Comparison of ENCODE assay signal across 1 cellular context in genomic region chr2:11506611-11506969, GRCh38.
TF ChIP-seq lines count a peak whose summit lies in the region.

No MANE protein-coding gene starts in this region.

TF ChIP-seq in HepG2, 621 proteins besides CTCF, POLR2A, EP300 and RAD21 (continued from another document and continues in another):
- TF ChIP-seq, protein P1, sequence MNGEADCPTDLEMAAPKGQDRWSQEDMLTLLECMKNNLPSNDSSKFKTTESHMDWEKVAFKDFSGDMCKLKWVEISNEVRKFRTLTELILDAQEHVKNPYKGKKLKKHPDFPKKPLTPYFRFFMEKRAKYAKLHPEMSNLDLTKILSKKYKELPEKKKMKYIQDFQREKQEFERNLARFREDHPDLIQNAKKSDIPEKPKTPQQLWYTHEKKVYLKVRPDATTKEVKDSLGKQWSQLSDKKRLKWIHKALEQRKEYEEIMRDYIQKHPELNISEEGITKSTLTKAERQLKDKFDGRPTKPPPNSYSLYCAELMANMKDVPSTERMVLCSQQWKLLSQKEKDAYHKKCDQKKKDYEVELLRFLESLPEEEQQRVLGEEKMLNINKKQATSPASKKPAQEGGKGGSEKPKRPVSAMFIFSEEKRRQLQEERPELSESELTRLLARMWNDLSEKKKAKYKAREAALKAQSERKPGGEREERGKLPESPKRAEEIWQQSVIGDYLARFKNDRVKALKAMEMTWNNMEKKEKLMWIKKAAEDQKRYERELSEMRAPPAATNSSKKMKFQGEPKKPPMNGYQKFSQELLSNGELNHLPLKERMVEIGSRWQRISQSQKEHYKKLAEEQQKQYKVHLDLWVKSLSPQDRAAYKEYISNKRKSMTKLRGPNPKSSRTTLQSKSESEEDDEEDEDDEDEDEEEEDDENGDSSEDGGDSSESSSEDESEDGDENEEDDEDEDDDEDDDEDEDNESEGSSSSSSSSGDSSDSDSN (CRISPR knock-in tag; IDR thresholded peaks at IDR 0.05): peak; percentile 8; the same call in 1 of the 2 replicates
- TF ChIP-seq, protein P2, sequence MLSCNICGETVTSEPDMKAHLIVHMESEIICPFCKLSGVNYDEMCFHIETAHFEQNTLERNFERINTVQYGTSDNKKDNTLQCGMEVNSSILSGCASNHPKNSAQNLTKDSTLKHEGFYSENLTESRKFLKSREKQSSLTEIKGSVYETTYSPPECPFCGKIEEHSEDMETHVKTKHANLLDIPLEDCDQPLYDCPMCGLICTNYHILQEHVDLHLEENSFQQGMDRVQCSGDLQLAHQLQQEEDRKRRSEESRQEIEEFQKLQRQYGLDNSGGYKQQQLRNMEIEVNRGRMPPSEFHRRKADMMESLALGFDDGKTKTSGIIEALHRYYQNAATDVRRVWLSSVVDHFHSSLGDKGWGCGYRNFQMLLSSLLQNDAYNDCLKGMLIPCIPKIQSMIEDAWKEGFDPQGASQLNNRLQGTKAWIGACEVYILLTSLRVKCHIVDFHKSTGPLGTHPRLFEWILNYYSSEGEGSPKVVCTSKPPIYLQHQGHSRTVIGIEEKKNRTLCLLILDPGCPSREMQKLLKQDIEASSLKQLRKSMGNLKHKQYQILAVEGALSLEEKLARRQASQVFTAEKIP (CRISPR knock-in tag; IDR thresholded peaks at IDR 0.05; ENCODE audit: borderline replicate concordance): no peak
- TF ChIP-seq RERE (CRISPR knock-in tag; IDR thresholded peaks at IDR 0.05; ENCODE audit: low read depth) (no peak), HIC2 (CRISPR knock-in tag; IDR thresholded peaks at IDR 0.05; ENCODE audit: low read depth) (no peak), KDM1A (CRISPR knock-in tag; IDR thresholded peaks at IDR 0.05) (peak; percentile 61; the same call in 1 of the 2 replicates), ZNF574 (CRISPR knock-in tag; IDR thresholded peaks at IDR 0.05) (no peak; the same call in none of the 2 replicates), ZNF296 (CRISPR knock-in tag; conservative IDR thresholded peaks at IDR 0.05) (no peak), ZIK1 (CRISPR knock-in tag; IDR thresholded peaks at IDR 0.05; ENCODE audit: borderline replicate concordance, low read depth) (no peak), SMARCC2 (IDR thresholded peaks at IDR 0.05) (no peak), U2AF2 (IDR thresholded peaks at IDR 0.05; ENCODE audit: low read depth, low read length) (no peak), ZNF724P (CRISPR knock-in tag; IDR thresholded peaks at IDR 0.05; ENCODE audit: borderline replicate concordance) (no peak; the same call in 1 of the 2 replicates), GFI1 (CRISPR knock-in tag; IDR thresholded peaks at IDR 0.05; ENCODE audit: borderline replicate concordance) (no peak), ZSCAN21 (CRISPR knock-in tag; IDR thresholded peaks at IDR 0.05; ENCODE audit: borderline replicate concordance) (no peak; the same call in 1 of the 2 replicates), CAMTA2 (CRISPR knock-in tag; IDR thresholded peaks at IDR 0.05; ENCODE audit: borderline replicate concordance) (no peak), IRF2 (CRISPR knock-in tag; IDR thresholded peaks at IDR 0.05) (peak; percentile 32; the same call in 1 of the 2 replicates), ZNF567 (CRISPR knock-in tag; IDR thresholded peaks at IDR 0.05; ENCODE audit: borderline replicate concordance) (no peak), AHDC1 (CRISPR knock-in tag; IDR thresholded peaks at IDR 0.05; ENCODE audit: borderline replicate concordance) (0 out of 2 replicates have a peak, but pooled peaks have one; percentile 5), E2F1 (CRISPR knock-in tag; IDR thresholded peaks at IDR 0.05) (no peak), ZNF234 (CRISPR knock-in tag; conservative IDR thresholded peaks at IDR 0.05) (no peak), ZNF180 (CRISPR knock-in tag; IDR thresholded peaks at IDR 0.05; ENCODE audit: borderline replicate concordance, low read depth) (no peak), ZNF274 (CRISPR knock-in tag; IDR thresholded peaks at IDR 0.05) (no peak), ZNF546 (CRISPR knock-in tag; conservative IDR thresholded peaks at IDR 0.05) (no peak)
- TF ChIP-seq, protein P3, sequence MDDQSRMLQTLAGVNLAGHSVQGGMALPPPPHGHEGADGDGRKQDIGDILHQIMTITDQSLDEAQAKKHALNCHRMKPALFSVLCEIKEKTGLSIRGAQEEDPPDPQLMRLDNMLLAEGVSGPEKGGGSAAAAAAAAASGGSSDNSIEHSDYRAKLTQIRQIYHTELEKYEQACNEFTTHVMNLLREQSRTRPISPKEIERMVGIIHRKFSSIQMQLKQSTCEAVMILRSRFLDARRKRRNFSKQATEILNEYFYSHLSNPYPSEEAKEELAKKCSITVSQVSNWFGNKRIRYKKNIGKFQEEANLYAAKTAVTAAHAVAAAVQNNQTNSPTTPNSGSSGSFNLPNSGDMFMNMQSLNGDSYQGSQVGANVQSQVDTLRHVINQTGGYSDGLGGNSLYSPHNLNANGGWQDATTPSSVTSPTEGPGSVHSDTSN (CRISPR knock-in tag; IDR thresholded peaks at IDR 0.05; ENCODE audit: borderline replicate concordance): no peak
